In the genomic region with DNA sequence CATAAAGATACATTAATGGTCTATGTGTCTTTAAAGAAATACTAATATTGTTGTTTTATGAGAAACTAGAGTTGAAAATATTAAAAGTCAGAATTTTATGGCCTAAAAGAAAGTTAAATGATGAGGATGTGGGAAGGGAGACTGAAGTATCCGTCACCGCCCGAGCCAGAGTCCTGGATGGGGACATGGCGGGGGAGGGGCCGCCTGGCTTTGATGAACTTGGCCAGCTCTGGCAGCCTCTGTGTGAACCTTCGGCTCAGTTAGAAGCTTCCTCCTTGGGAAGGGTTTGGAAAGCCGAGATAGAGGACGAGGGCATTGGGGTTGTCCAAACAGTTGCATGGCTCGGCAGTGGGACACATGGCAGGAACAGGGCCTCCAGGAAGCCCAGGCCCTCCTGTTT, we compare ENCODE assay signal across 1 cellular context.
TF ChIP-seq lines count a peak whose summit lies in the region.

No MANE protein-coding gene starts in this region.

TF ChIP-seq in HepG2, 621 proteins besides CTCF, POLR2A, EP300 and RAD21:
- TF ChIP-seq ZNF282 (IDR thresholded peaks at IDR 0.05; ENCODE audit: partially characterized antibody), result no peak
- TF ChIP-seq, protein P1, sequence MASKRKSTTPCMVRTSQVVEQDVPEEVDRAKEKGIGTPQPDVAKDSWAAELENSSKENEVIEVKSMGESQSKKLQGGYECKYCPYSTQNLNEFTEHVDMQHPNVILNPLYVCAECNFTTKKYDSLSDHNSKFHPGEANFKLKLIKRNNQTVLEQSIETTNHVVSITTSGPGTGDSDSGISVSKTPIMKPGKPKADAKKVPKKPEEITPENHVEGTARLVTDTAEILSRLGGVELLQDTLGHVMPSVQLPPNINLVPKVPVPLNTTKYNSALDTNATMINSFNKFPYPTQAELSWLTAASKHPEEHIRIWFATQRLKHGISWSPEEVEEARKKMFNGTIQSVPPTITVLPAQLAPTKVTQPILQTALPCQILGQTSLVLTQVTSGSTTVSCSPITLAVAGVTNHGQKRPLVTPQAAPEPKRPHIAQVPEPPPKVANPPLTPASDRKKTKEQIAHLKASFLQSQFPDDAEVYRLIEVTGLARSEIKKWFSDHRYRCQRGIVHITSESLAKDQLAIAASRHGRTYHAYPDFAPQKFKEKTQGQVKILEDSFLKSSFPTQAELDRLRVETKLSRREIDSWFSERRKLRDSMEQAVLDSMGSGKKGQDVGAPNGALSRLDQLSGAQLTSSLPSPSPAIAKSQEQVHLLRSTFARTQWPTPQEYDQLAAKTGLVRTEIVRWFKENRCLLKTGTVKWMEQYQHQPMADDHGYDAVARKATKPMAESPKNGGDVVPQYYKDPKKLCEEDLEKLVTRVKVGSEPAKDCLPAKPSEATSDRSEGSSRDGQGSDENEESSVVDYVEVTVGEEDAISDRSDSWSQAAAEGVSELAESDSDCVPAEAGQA (IDR thresholded peaks at IDR 0.05; ENCODE audit: low read depth), result no peak
- TF ChIP-seq, protein P1 (CRISPR knock-in tag; IDR thresholded peaks at IDR 0.05; ENCODE audit: borderline replicate concordance), result no peak
- TF ChIP-seq ZBTB20 (CRISPR knock-in tag; IDR thresholded peaks at IDR 0.05; ENCODE audit: borderline replicate concordance, low read depth), result no peak
- TF ChIP-seq TBX3 (IDR thresholded peaks at IDR 0.05; ENCODE audit: borderline replicate concordance), result no peak
- TF ChIP-seq XRCC5 (optimal IDR thresholded peaks at IDR 0.05; ENCODE audit: low read length), result no peak
- TF ChIP-seq, protein P2, sequence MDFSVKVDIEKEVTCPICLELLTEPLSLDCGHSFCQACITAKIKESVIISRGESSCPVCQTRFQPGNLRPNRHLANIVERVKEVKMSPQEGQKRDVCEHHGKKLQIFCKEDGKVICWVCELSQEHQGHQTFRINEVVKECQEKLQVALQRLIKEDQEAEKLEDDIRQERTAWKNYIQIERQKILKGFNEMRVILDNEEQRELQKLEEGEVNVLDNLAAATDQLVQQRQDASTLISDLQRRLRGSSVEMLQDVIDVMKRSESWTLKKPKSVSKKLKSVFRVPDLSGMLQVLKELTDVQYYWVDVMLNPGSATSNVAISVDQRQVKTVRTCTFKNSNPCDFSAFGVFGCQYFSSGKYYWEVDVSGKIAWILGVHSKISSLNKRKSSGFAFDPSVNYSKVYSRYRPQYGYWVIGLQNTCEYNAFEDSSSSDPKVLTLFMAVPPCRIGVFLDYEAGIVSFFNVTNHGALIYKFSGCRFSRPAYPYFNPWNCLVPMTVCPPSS (IDR thresholded peaks at IDR 0.05), result no peak
- TF ChIP-seq, protein P3, sequence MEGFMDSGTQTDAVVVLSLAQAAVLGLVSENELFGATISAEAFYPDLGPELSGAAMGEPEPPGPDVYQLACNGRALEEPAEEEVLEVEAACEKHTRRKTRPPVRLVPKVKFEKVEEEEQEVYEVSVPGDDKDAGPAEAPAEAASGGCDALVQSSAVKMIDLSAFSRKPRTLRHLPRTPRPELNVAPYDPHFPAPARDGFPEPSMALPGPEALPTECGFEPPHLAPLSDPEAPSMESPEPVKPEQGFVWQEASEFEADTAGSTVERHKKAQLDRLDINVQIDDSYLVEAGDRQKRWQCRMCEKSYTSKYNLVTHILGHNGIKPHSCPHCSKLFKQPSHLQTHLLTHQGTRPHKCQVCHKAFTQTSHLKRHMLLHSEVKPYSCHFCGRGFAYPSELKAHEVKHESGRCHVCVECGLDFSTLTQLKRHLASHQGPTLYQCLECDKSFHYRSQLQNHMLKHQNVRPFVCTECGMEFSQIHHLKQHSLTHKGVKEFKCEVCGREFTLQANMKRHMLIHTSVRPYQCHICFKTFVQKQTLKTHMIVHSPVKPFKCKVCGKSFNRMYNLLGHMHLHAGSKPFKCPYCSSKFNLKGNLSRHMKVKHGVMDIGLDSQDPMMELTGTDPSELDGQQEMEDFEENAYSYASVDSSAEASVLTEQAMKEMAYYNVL (CRISPR knock-in tag; IDR thresholded peaks at IDR 0.05; ENCODE audit: borderline replicate concordance), result no peak
- TF ChIP-seq, protein P4, sequence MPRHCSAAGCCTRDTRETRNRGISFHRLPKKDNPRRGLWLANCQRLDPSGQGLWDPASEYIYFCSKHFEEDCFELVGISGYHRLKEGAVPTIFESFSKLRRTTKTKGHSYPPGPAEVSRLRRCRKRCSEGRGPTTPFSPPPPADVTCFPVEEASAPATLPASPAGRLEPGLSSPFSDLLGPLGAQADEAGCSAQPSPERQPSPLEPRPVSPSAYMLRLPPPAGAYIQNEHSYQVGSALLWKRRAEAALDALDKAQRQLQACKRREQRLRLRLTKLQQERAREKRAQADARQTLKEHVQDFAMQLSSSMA (CRISPR knock-in tag; IDR thresholded peaks at IDR 0.05), result no peak
- no peak for TF ChIP-seq MED13 (CRISPR knock-in tag; IDR thresholded peaks at IDR 0.05)
- no peak for TF ChIP-seq GTF3A (CRISPR knock-in tag; conservative IDR thresholded peaks at IDR 0.05)
- no peak for TF ChIP-seq IRX3 (CRISPR knock-in tag; IDR thresholded peaks at IDR 0.05; ENCODE audit: borderline replicate concordance, low read depth)
- TF ChIP-seq ZNF761 (CRISPR knock-in tag; conservative IDR thresholded peaks at IDR 0.05), result no peak
- TF ChIP-seq ZFP82 (CRISPR knock-in tag; IDR thresholded peaks at IDR 0.05; ENCODE audit: borderline replicate concordance), result no peak
- no peak for TF ChIP-seq JUN (CRISPR knock-in tag; IDR thresholded peaks at IDR 0.05)
